In genomic region chr19:56966697-56967299, GRCh38 we compare ENCODE assay signal across 20 cellular contexts.
"Had no signal": no experiment of that assay in that cellular context is flagged by ENCODE, and none has a peak within 500 bp of the region (broad histone marks: within the 10 kb centered on the region; RNA-seq: fewer than 3 reads in every experiment).

No MANE protein-coding gene starts in this region.

- H3K4me1 ChIP-seq: colonic mucosa, gastrocnemius medialis, left lung, neural progenitor cell, psoas muscle, spleen, transverse colon had no signal

- H3K27ac ChIP-seq: colonic mucosa, epithelial cell of prostate, gastrocnemius medialis, left lung, neural progenitor cell, psoas muscle, skin epidermis, spleen, transverse colon had no signal

- H3K9me3 ChIP-seq: colonic mucosa, gastrocnemius medialis, psoas muscle, transverse colon had no signal

- H3K36me3 ChIP-seq: colonic mucosa, gastrocnemius medialis, left lung, neural progenitor cell, spleen, transverse colon had no signal

- DNase-seq: colonic mucosa; effector CD8-positive, alpha-beta T cell; endodermal cell; foreskin fibroblast; gastrocnemius medialis; head of caudate nucleus; kidney; left lung; mammary epithelial cell; midbrain; naive thymus-derived CD4-positive, alpha-beta T cell; nucleus accumbens; posterior cingulate gyrus; psoas muscle; spleen; stimulated activated CD4-positive, alpha-beta T cell treated with anti-CD3 and anti-CD28 coated beads, Interleukin-4, amount 100 ng/mL, for 4 hours; transverse colon had no signal

- H3K4me3 ChIP-seq: colonic mucosa, gastrocnemius medialis, left lung, neural progenitor cell, psoas muscle, skin epidermis, spleen, transverse colon had no signal

- H3K27me3 ChIP-seq: colonic mucosa, gastrocnemius medialis, neural progenitor cell, transverse colon had no signal
